27 cellular contexts compared by ENCODE assay signal in the genomic region with DNA sequence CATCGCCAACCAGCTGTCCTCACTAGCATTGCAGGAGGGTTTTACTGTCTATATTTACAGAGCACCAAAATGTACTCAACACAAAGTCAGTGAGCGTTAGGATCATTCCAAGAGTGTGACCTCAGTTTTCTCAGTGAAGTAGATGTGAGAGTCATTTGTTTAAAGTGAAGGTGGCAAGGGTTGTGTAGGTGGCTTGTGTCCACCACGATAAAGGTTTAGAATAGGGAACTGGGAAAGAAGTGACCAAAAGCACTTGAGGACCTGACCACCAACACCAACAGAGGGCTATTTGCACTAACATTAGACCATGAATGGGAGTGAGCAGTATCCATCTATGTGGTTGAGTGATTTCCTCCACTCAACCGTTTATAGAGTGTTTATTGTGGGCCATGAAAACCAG.
"Had no signal": no experiment of that assay in that cellular context is flagged by ENCODE, and none has a peak within 500 bp of the region (broad histone marks: within the 10 kb centered on the region; RNA-seq: fewer than 3 reads in every experiment).

No MANE protein-coding gene starts in this region.

- DNase-seq: activated B cell treated with CpG ODN at 0.5 μM for 24 hours; activated CD4-positive, alpha-beta T cell treated with anti-CD3 and anti-CD28 coated beads for 36 hours; activated CD4-positive, alpha-beta T cell treated with anti-CD3 and anti-CD28 coated beads, Interleukin-2, amount 50 U/mL, for 4 hours; activated CD8-positive, alpha-beta memory T cell treated with anti-CD3 and anti-CD28 coated beads, Interleukin-2, amount 50 U/mL, for 48 hours; activated naive CD4-positive, alpha-beta T cell; activated T-cell treated with anti-CD3 and anti-CD28 coated beads, Interleukin-2, amount 50 U/mL, for 4 hours; central memory CD4-positive, alpha-beta T cell; effector memory CD4-positive, alpha-beta T cell; foreskin melanocyte; glutamatergic neuron; left ventricle myocardium inferior; naive thymus-derived CD8-positive, alpha-beta T cell; posterior cingulate gyrus; right lobe of liver; stimulated activated CD4-positive, alpha-beta T cell treated with anti-CD3 and anti-CD28 coated beads, Interleukin-1b, Interleukin-23, amount 100 ng/mL, for 48 hours; trophoblast cell had no signal

- H3K9me3 ChIP-seq: right lobe of liver, vagina had no signal

- FAIRE-seq: astrocyte, colon, endothelial cell of umbilical vein had no signal

- H3K4me1 Mint-ChIP-seq: activated CD4-positive, alpha-beta T cell treated with anti-CD3 and anti-CD28 coated beads for 36 hours; naive thymus-derived CD8-positive, alpha-beta T cell had no signal

- H3K36me3 ChIP-seq: left ventricle myocardium inferior, neural progenitor cell, right lobe of liver, vagina had no signal

- ATAC-seq: activated CD4-positive, alpha-beta T cell treated with anti-CD3 and anti-CD28 coated beads for 36 hours; activated T-cell treated with anti-CD3 and anti-CD28 coated beads, Interleukin-2, amount 50 U/mL, for 4 hours; esophagus mucosa; naive thymus-derived CD8-positive, alpha-beta T cell; right lobe of liver had no signal

- H3K27ac ChIP-seq: hepatocyte, left ventricle myocardium inferior, neural progenitor cell, right lobe of liver, skin epidermis, vagina had no signal

- H3K36me3 Mint-ChIP-seq: activated naive CD8-positive, alpha-beta T cell; mesothelial cell of epicardium; naive thymus-derived CD8-positive, alpha-beta T cell; neural progenitor cell had no signal

- H3K27ac Mint-ChIP-seq: activated B cell treated with CpG ODN at 0.5 μM for 24 hours; activated CD4-positive, alpha-beta T cell treated with anti-CD3 and anti-CD28 coated beads for 36 hours; activated naive CD8-positive, alpha-beta T cell; activated T-helper 2 cell treated with anti-CD3 and anti-CD28 coated beads, Interferon-gamma antibody, Interleukin-2, Interleukin-4, amounts not matched to agents 10 μg/mL and 5 μg/mL and 100 μg/mL, durations not matched to agents 14 hours and 24 hours and 36 hours; mesothelial cell of epicardium; naive thymus-derived CD8-positive, alpha-beta T cell; neural progenitor cell had no signal

- H3K4me3 ChIP-seq: hepatocyte, left ventricle myocardium inferior, neural progenitor cell, right lobe of liver, skin epidermis, vagina had no signal

- H3K4me3 Mint-ChIP-seq: activated B cell treated with CpG ODN at 0.5 μM for 24 hours; activated CD4-positive, alpha-beta T cell treated with anti-CD3 and anti-CD28 coated beads for 36 hours; activated naive CD8-positive, alpha-beta T cell; activated T-cell treated with anti-CD3 and anti-CD28 coated beads, Interleukin-2, amount 50 U/mL, for 4 hours; mesothelial cell of epicardium; naive thymus-derived CD8-positive, alpha-beta T cell; neural progenitor cell had no signal

- H3K27me3 Mint-ChIP-seq: activated B cell treated with CpG ODN at 0.5 μM for 24 hours had no signal

- H3K4me1 ChIP-seq: left ventricle myocardium inferior, neural progenitor cell, right lobe of liver, vagina had no signal

- H3K27me3 ChIP-seq: hepatocyte, neural progenitor cell, right lobe of liver, vagina had no signal

- H3K9me3 Mint-ChIP-seq: activated B cell treated with CpG ODN at 0.5 μM for 24 hours; activated T-cell treated with anti-CD3 and anti-CD28 coated beads, Interleukin-2, amount 50 U/mL, for 4 hours; activated T-helper 2 cell treated with anti-CD3 and anti-CD28 coated beads, Interferon-gamma antibody, Interleukin-2, Interleukin-4, amounts not matched to agents 10 μg/mL and 5 μg/mL and 100 μg/mL, durations not matched to agents 14 hours and 24 hours and 36 hours; mesothelial cell of epicardium; neural progenitor cell had no signal
